ENCODE assay signal across 12 cellular contexts in genomic region chr20:44579313-44580090, GRCh38. TPM values are rescaled to one million over a fixed set of nuclear protein-coding genes. Genes with fewer than 3 reads are reported as not detected.
DNase-seq lines count a peak whose midpoint lies in the region; ATAC-seq and TF ChIP-seq lines count a peak whose summit lies in the region.
"Had no signal": no experiment of that assay in that cellular context is flagged by ENCODE, and none has a peak within 500 bp of the region (broad histone marks: within the 10 kb centered on the region; RNA-seq: fewer than 3 reads in every experiment).

No MANE protein-coding gene starts in this region.

- no peaks in the 10 kb centered on the region for H3K27me3 ChIP-seq in ascending aorta
- no peaks in the 10 kb centered on the region for H3K27me3 ChIP-seq in subcutaneous abdominal adipose tissue (ENCODE audit: control insufficient read depth in 5 of 5, insufficient read depth in 4 of 5, low read length in 5 of 5)

- H3K9me3 ChIP-seq in ascending aorta (no peaks in the 10 kb centered on the region), subcutaneous abdominal adipose tissue (ENCODE audit: control insufficient read depth in 5 of 5, low read length in 5 of 5) (no peaks in the 10 kb centered on the region)

- H3K27me3 Mint-ChIP-seq in mesothelial cell of epicardium (ENCODE audit: low read depth), result no peaks in the 10 kb centered on the region
- H3K27me3 Mint-ChIP-seq: activated naive CD8-positive, alpha-beta T cell treated with anti-CD3 and anti-CD28 coated beads, Interleukin-2, amount 50 U/mL, for 24 hours; dendritic cell treated with granulocyte-macrophage colony-stimulating factor and Interleukin-4, amounts not matched to agents 40 ng/mL and 50 ng/mL, for 4 days had no signal

- ATAC-seq in GM21737 (IDR thresholded peaks at IDR 0.05; ENCODE audit: unreplicated experiment) (no peak), GM18519 (IDR thresholded peaks at IDR 0.05; ENCODE audit: low FRiP score, unreplicated experiment) (no peak)
- ATAC-seq: activated naive CD8-positive, alpha-beta T cell treated with anti-CD3 and anti-CD28 coated beads, Interleukin-2, amount 50 U/mL, for 24 hours had no signal

- H3K4me3 ChIP-seq in ascending aorta (no peak overlapping the region), subcutaneous abdominal adipose tissue (ENCODE audit: low read depth in 1 of 5, low read length in 5 of 5) (peak overlapping the region in 1 of 5 donors; percentile 7)

- H3K4me3 Mint-ChIP-seq in mesothelial cell of epicardium, result no peak overlapping the region
- H3K4me3 Mint-ChIP-seq: activated naive CD8-positive, alpha-beta T cell treated with anti-CD3 and anti-CD28 coated beads, Interleukin-2, amount 50 U/mL, for 24 hours; dendritic cell treated with granulocyte-macrophage colony-stimulating factor and Interleukin-4, amounts not matched to agents 40 ng/mL and 50 ng/mL, for 4 days had no signal

- DNase-seq in NCI-H524 (lab: John Stamatoyannopoulos, UW), result peak; percentile 31 to 77
- no peak for DNase-seq in ascending aorta (ENCODE audit: low spot score in 2 of 2)
- no peak for DNase-seq in mesothelial cell of epicardium (ENCODE audit: low spot score in 2 of 2, unreplicated experiment in 2 of 2)
- DNase-seq in NCI-H2171 treated with DMSO at 0.1 percent for 48 hours (lab: John Stamatoyannopoulos, UW), result no peak
- DNase-seq: activated naive CD8-positive, alpha-beta T cell treated with anti-CD3 and anti-CD28 coated beads, Interleukin-2, amount 50 U/mL, for 24 hours; COR-L47; posterior cingulate gyrus; stimulated activated CD4-positive, alpha-beta T cell treated with anti-CD3 and anti-CD28 coated beads, Interleukin-2, amount 100 ng/mL, for 48 hours had no signal

- H3K9ac ChIP-seq in subcutaneous abdominal adipose tissue (ENCODE audit: low read length in 5 of 5), result peak overlapping the region in 1 of 5 donors; percentile 28

- H3K27ac Mint-ChIP-seq in mesothelial cell of epicardium, result peak overlapping the region; percentile 31
- H3K27ac Mint-ChIP-seq: activated naive CD8-positive, alpha-beta T cell treated with anti-CD3 and anti-CD28 coated beads, Interleukin-2, amount 50 U/mL, for 24 hours; dendritic cell treated with granulocyte-macrophage colony-stimulating factor and Interleukin-4, amounts not matched to agents 40 ng/mL and 50 ng/mL, for 4 days had no signal

- H3K4me1 Mint-ChIP-seq in mesothelial cell of epicardium, result peaks cover 59% of the 10 kb centered on the region

- H3K36me3 ChIP-seq in ascending aorta (no peaks in the 10 kb centered on the region), subcutaneous abdominal adipose tissue (ENCODE audit: control insufficient read depth in 5 of 5, insufficient read depth in 5 of 5, low read length in 5 of 5) (no peaks in the 10 kb centered on the region)

- peak overlapping the region; percentile 3 to 93 for H3K27ac ChIP-seq in ascending aorta
- H3K27ac ChIP-seq in subcutaneous abdominal adipose tissue (ENCODE audit: low read depth, low read length), result peak overlapping the region; percentile 94

- intact Hi-C loops in ascending aorta (cut with DNase I), result no loop called here

- H3K4me1 ChIP-seq in ascending aorta, result peaks cover 12 to 13% of the 10 kb centered on the region in 2 donors
- peaks cover 19 to 71% (median 67%) of the 10 kb centered on the region in 5 donors for H3K4me1 ChIP-seq in subcutaneous abdominal adipose tissue (ENCODE audit: control insufficient read depth in 5 of 5, insufficient read depth in 5 of 5, low read length in 5 of 5)

- H3K36me3 Mint-ChIP-seq in mesothelial cell of epicardium, result peaks cover 3% of the 10 kb centered on the region

- peaks cover 4% of the 10 kb centered on the region for H3K9me3 Mint-ChIP-seq in mesothelial cell of epicardium
- H3K9me3 Mint-ChIP-seq: activated naive CD8-positive, alpha-beta T cell treated with anti-CD3 and anti-CD28 coated beads, Interleukin-2, amount 50 U/mL, for 24 hours; dendritic cell treated with granulocyte-macrophage colony-stimulating factor and Interleukin-4, amounts not matched to agents 40 ng/mL and 50 ng/mL, for 4 days had no signal

- TF ChIP-seq CTCF in ascending aorta (IDR thresholded peaks at IDR 0.05) (no peak), mesothelial cell of epicardium (IDR thresholded peaks at IDR 0.05; ENCODE audit: unreplicated experiment) (no peak)

RNA-seq across cellular contexts. Expression of gene PKIG, which starts 2.9 kb away (rescaled TPM):
- 84.7 TPM for total RNA-seq in ascending aorta
- total RNA-seq in mesothelial cell of epicardium, result 50.4 to 59.1 TPM (median 51.6 TPM) in 3 replicates

RNA-seq across cellular contexts. Expression of gene SERINC3, which starts 57.6 kb away (rescaled TPM):
- total RNA-seq in ascending aorta (78.1 TPM), mesothelial cell of epicardium (42.0 to 45.0 TPM (median 42.9 TPM) in 3 replicates)

Comparison
In these comparisons a context has a peak if more than half of its experiments do, and no peak if none do; other contexts are left out.
1. DNase-seq: peak in NCI-H524 (2 of 2); none in ascending aorta (0 of 2), mesothelial cell of epicardium (0 of 2) and NCI-H2171 treated with DMSO at 0.1 percent for 48 hours (single experiment).